Comparison of ENCODE assay signal across 8 cellular contexts in genomic region chr6:145633981-145634627, GRCh38.
DNase-seq lines count a peak whose midpoint lies in the region; ATAC-seq and TF ChIP-seq lines count a peak whose summit lies in the region.

No MANE protein-coding gene starts in this region.

- no peak for ATAC-seq in CD4-positive, alpha-beta T cell (ENCODE audit: poor library complexity)
- ATAC-seq in GM19351 (IDR thresholded peaks at IDR 0.05; ENCODE audit: unreplicated experiment) (peak; percentile 93), HG03439 (IDR thresholded peaks at IDR 0.05; ENCODE audit: unreplicated experiment) (peak; percentile 95), lower lobe of right lung (peak; percentile 84 to 89)

- H3K9me3 Mint-ChIP-seq in CD4-positive, alpha-beta T cell = no peaks in the 10 kb centered on the region
- H3K9me3 Mint-ChIP-seq in activated CD4-positive, alpha-beta T cell treated with anti-CD3 and anti-CD28 coated beads, Interleukin-2, amount 10 ng/mL, durations not matched to agents 24 days and 14 days = no peaks in the 10 kb centered on the region

- H3K36me3 Mint-ChIP-seq in CD4-positive, alpha-beta T cell (ENCODE audit: low read depth) = peaks cover 24% of the 10 kb centered on the region
- H3K36me3 Mint-ChIP-seq in activated CD4-positive, alpha-beta T cell treated with anti-CD3 and anti-CD28 coated beads, Interleukin-2, amount 10 ng/mL, durations not matched to agents 24 days and 14 days (ENCODE audit: low read depth) = no peaks in the 10 kb centered on the region

- H3K27ac Mint-ChIP-seq in CD4-positive, alpha-beta T cell = no peak overlapping the region
- no peak overlapping the region for H3K27ac Mint-ChIP-seq in activated CD4-positive, alpha-beta T cell treated with anti-CD3 and anti-CD28 coated beads, Interleukin-2, amount 10 ng/mL, durations not matched to agents 24 days and 14 days

- POLR2A ChIA-PET in CD4-positive, alpha-beta T cell (lab: Charles Lee) = no interaction called here

- intact Hi-C loops in CD4-positive, alpha-beta T cell (cut with DNase I, micrococcal nuclease) = loop anchor here (2.0 to 10.0 kb wide), 3 partner anchors 1049 to 1529 kb away; no protein-coding TSS in a partner anchor
- intact Hi-C loops in activated CD4-positive, alpha-beta T cell treated with anti-CD3 and anti-CD28 coated beads, Interleukin-2, amount 10 ng/mL, durations not matched to agents 24 days and 14 days (cut with micrococcal nuclease) = loop anchor here (5.0 kb wide), 1 partner anchor 1052 kb away; no protein-coding TSS in a partner anchor
- intact Hi-C loops in lower lobe of right lung (cut with DNase I) = no loop called here

- no peak overlapping the region for H3K27ac ChIP-seq in CD4-positive, alpha-beta T cell (ENCODE audit: low read depth, low read length)
- H3K27ac ChIP-seq in lower lobe of right lung = no peak overlapping the region

- H3K27me3 ChIP-seq in CD4-positive, alpha-beta T cell (ENCODE audit: control insufficient read depth, insufficient read depth, low read length) = no peaks in the 10 kb centered on the region
- H3K27me3 ChIP-seq in lower lobe of right lung (ENCODE audit: low read depth) = no peaks in the 10 kb centered on the region

- peaks cover 3% of the 10 kb centered on the region for H3K4me1 ChIP-seq in lower lobe of right lung

- H3K4me1 Mint-ChIP-seq in CD4-positive, alpha-beta T cell (ENCODE audit: low read depth) = peaks cover 5% of the 10 kb centered on the region
- H3K4me1 Mint-ChIP-seq in activated CD4-positive, alpha-beta T cell treated with anti-CD3 and anti-CD28 coated beads, Interleukin-2, amount 10 ng/mL, durations not matched to agents 24 days and 14 days = no peaks in the 10 kb centered on the region

- no peaks in the 10 kb centered on the region for H3K9me3 ChIP-seq in CD4-positive, alpha-beta T cell (ENCODE audit: control insufficient read depth, low read length)
- no peaks in the 10 kb centered on the region for H3K9me3 ChIP-seq in lower lobe of right lung

- no peaks in the 10 kb centered on the region for H3K36me3 ChIP-seq in lower lobe of right lung

- H3K4me3 Mint-ChIP-seq in CD4-positive, alpha-beta T cell = no peak overlapping the region
- no peak overlapping the region for H3K4me3 Mint-ChIP-seq in activated CD4-positive, alpha-beta T cell treated with anti-CD3 and anti-CD28 coated beads, Interleukin-2, amount 10 ng/mL, durations not matched to agents 24 days and 14 days

- no peaks in the 10 kb centered on the region for H3K27me3 Mint-ChIP-seq in CD4-positive, alpha-beta T cell
- no peaks in the 10 kb centered on the region for H3K27me3 Mint-ChIP-seq in activated CD4-positive, alpha-beta T cell treated with anti-CD3 and anti-CD28 coated beads, Interleukin-2, amount 10 ng/mL, durations not matched to agents 24 days and 14 days

- peak; percentile 76 for TF ChIP-seq CTCF in CD4-positive, alpha-beta T cell (IDR thresholded peaks at IDR 0.05)
- TF ChIP-seq CTCF in lower lobe of right lung (IDR thresholded peaks at IDR 0.05) = peak; percentile 86

- DNase-seq in CD4-positive, alpha-beta T cell = peak; percentile 56 to 81 (median 70)
- peak; percentile 85 to 88 for DNase-seq in NCI-H524 (lab: John Stamatoyannopoulos, UW)
- DNase-seq in activated CD4-positive, alpha-beta T cell treated with anti-CD3 and anti-CD28 coated beads, Interleukin-2, amount 10 ng/mL, durations not matched to agents 24 days and 14 days = peak; percentile 93
- DNase-seq in dermis microvascular lymphatic vessel endothelial cell (ENCODE audit: low read depth in 2 of 2) = peak; percentile 60 to 81
- DNase-seq in lower lobe of right lung = peak; percentile 75
- peak; percentile 75 for DNase-seq in stimulated activated CD8-positive, alpha-beta memory T cell treated with anti-CD3 and anti-CD28 coated beads, Interleukin-15, amount 100 ng/mL, for 1 hour (ENCODE audit: low read depth)

- no peak overlapping the region for H3K4me3 ChIP-seq in lower lobe of right lung

- CTCF ChIA-PET in CD4-positive, alpha-beta T cell (lab: Charles Lee) = interaction anchor here (0.7 to 2.3 kb wide), 6 partner anchors 10 to 104 kb away, joined by 3 to 16 read pairs (median 5); no protein-coding TSS in a partner anchor
